In the genomic region with DNA sequence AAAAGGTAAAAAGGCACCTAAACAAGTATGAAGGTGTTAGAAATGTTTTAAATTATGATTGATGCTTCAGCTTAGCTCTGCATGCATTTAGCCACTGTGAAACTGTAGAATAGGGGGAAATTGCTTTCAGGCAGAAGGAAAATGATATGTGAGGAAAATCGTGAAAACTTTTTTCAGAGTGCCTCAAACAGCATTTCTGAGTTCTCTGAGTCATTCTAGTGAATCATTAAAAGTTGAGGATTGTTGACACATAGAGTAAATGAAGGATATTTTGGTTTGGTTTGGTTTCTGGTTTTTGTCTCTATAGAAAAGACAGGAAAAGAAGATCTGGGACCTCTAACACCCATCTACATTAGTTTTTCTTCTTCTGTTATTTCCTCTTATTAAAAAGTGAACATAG, we compare ENCODE assay signal across 1 cellular context.
TF ChIP-seq lines count a peak whose summit lies in the region.

No MANE protein-coding gene starts in this region.

TF ChIP-seq in IMR-90, 13 proteins besides CTCF, POLR2A, EP300 and RAD21:
- no peak for TF ChIP-seq CEBPB (IDR thresholded peaks at IDR 0.05; ENCODE audit: low read depth, low read length)
- no peak for TF ChIP-seq USF2 (IDR thresholded peaks at IDR 0.05; ENCODE audit: low read depth, low read length)
- no peak for TF ChIP-seq MAFK (IDR thresholded peaks at IDR 0.05; ENCODE audit: low read depth, low read length)
- no peak for TF ChIP-seq MAZ (IDR thresholded peaks at IDR 0.05; ENCODE audit: borderline replicate concordance, low read depth, low read length)
- no peak for TF ChIP-seq NFE2L2 (IDR thresholded peaks at IDR 0.05; ENCODE audit: low read depth, low read length)
- no peak for TF ChIP-seq RCOR1 (IDR thresholded peaks at IDR 0.05; ENCODE audit: insufficient replicate concordance, low read length)
- TF ChIP-seq SMC3 (IDR thresholded peaks at IDR 0.05; ENCODE audit: low read depth, low read length): no peak
- TF ChIP-seq BHLHE40 (IDR thresholded peaks at IDR 0.05; ENCODE audit: low read depth, low read length): no peak
- TF ChIP-seq FOS (IDR thresholded peaks at IDR 0.05; ENCODE audit: low read depth, low read length): no peak; the same call in 1 of the 2 replicates
- no peak for TF ChIP-seq CHD1 (IDR thresholded peaks at IDR 0.05; ENCODE audit: low read depth, low read length)
- TF ChIP-seq ELK1 (IDR thresholded peaks at IDR 0.05; ENCODE audit: borderline replicate concordance, low read depth, low read length): no peak
- TF ChIP-seq MXI1 (IDR thresholded peaks at IDR 0.05; ENCODE audit: borderline replicate concordance, low read depth, low read length): no peak
- no peak for TF ChIP-seq RFX5 (IDR thresholded peaks at IDR 0.05; ENCODE audit: low read depth, low read length)
